ENCODE assay signal across 15 cellular contexts in genomic region chr2:28568533-28568932, GRCh38.
A peak's percentile ranks its signal among the peaks of the same experiment; 100 is the strongest.
DNase-seq lines count a peak whose midpoint lies in the region; ATAC-seq, FAIRE-seq and TF ChIP-seq lines count a peak whose summit lies in the region.
"Had no signal": no experiment of that assay in that cellular context is flagged by ENCODE, and none has a peak within 500 bp of the region (broad histone marks: within the 10 kb centered on the region; RNA-seq: fewer than 3 reads in every experiment).

No MANE protein-coding gene starts in this region.

- H3K4me3 ChIP-seq in A549 (no peak overlapping the region), RWPE2 (ENCODE audit: severe bottlenecking) (no peak overlapping the region)

- CTCF ChIA-PET in A549 (lab: Yijun Ruan, JAX): interaction anchor here (0.5 to 6.4 kb wide), 13 partner anchors 10 to 865 kb away, joined by 3 to 167 read pairs (median 17); partner anchors contain the start of gene PPP1CB
- CTCF ChIA-PET in CD4-positive, alpha-beta T cell (lab: Charles Lee): interaction anchor here (1.0 to 2.6 kb wide), 2 partner anchors 187 to 885 kb away, joined by 3 to 32 read pairs; no protein-coding TSS in a partner anchor
- CTCF ChIA-PET in activated CD8-positive, alpha-beta memory T cell treated with anti-CD3 and anti-CD28 coated beads, Interleukin-2, amount 10 ng/mL, durations not matched to agents 7 days and 5 days (lab: Charles Lee): interaction anchor here (1.0 to 4.9 kb wide), 6 partner anchors 11 to 302 kb away, joined by 3 to 43 read pairs (median 10); partner anchors contain the start of gene TRMT61B

- ATAC-seq in A549 (no peak), RWPE2 (ENCODE audit: low read depth) (peak; percentile 29), HG02973 (IDR thresholded peaks at IDR 0.05; ENCODE audit: unreplicated experiment) (no peak)
- no peak for ATAC-seq in CD4-positive, alpha-beta T cell (ENCODE audit: poor library complexity)
- no peak for ATAC-seq in activated CD8-positive, alpha-beta memory T cell treated with anti-CD3 and anti-CD28 coated beads, Interleukin-2, amount 10 ng/mL, durations not matched to agents 7 days and 5 days

- WGBS in A549 (ENCODE audit: missing lambda C conversion rate): 41% methylated on average over 5 of the region's 5 CpGs

- no peak for TF ChIP-seq RAD21 in A549 (conservative IDR thresholded peaks at IDR 0.05 in 1 of 2, IDR thresholded peaks at IDR 0.05 in 1 of 2)

- TF ChIP-seq CTCF in A549 (IDR thresholded peaks at IDR 0.05) (no peak), RWPE2 (IDR thresholded peaks at IDR 0.05; ENCODE audit: poor library complexity, severe bottlenecking) (no peak)
- no peak for TF ChIP-seq CTCF in CD4-positive, alpha-beta T cell (IDR thresholded peaks at IDR 0.05)

- intact Hi-C loops in CD4-positive, alpha-beta T cell (cut with DNase I, micrococcal nuclease): loop anchor here (5.0 to 10.0 kb wide), 9 partner anchors 244 to 629 kb away; partner anchors contain the start of genes WDR43 (in 2 of the 2) and SPDYA (in 1 of the 2)

- no peaks in the 10 kb centered on the region for H3K27me3 Mint-ChIP-seq in CD4-positive, alpha-beta T cell
- H3K27me3 Mint-ChIP-seq in activated CD8-positive, alpha-beta memory T cell treated with anti-CD3 and anti-CD28 coated beads, Interleukin-2, amount 10 ng/mL, durations not matched to agents 7 days and 5 days: peaks cover 18% of the 10 kb centered on the region

- DNase-seq in A549 (ENCODE audit: low read depth in 1 of 2, low spot score in 1 of 2) (no peak), RWPE2 (ENCODE audit: low spot score) (no peak), iris pigment epithelial cell (ENCODE audit: low read depth) (peak; percentile 39), D341Med (ENCODE audit: low spot score) (no peak), DMS153 treated with DMSO at 0.1 percent for 48 hours (lab: John Stamatoyannopoulos, UW; ENCODE audit: unreplicated experiment) (no peak)
- no peak for DNase-seq in CD4-positive, alpha-beta T cell
- DNase-seq in activated CD8-positive, alpha-beta memory T cell treated with anti-CD3 and anti-CD28 coated beads, Interleukin-2, amount 10 ng/mL, durations not matched to agents 7 days and 5 days: no peak
- DNase-seq: GOT3, NCI-H1436, NCI-H2029, NCI-H524 treated with DMSO at 0.1 percent for 48 hours had no signal

- FAIRE-seq in A549 (lab: Jason Lieb, UNC): no peak
- FAIRE-seq: GM12892 had no signal

- H3K4me2 ChIP-seq in A549: peak overlapping the region; percentile 25

- peak overlapping the region; percentile 80 for H3K4me3 Mint-ChIP-seq in CD4-positive, alpha-beta T cell
- H3K4me3 Mint-ChIP-seq in activated CD8-positive, alpha-beta memory T cell treated with anti-CD3 and anti-CD28 coated beads, Interleukin-2, amount 10 ng/mL, durations not matched to agents 7 days and 5 days: no peak overlapping the region

- H3K27ac ChIP-seq in A549 (peak overlapping the region; percentile 33 to 77; a peak in 5 of 6 replicates), RWPE2 (ENCODE audit: poor library complexity, severe bottlenecking) (peak overlapping the region; percentile 88)
- no peak overlapping the region for H3K27ac ChIP-seq in CD4-positive, alpha-beta T cell (ENCODE audit: low read depth, low read length)

- H3K36me3 ChIP-seq in RWPE2 (ENCODE audit: low read depth): no peaks in the 10 kb centered on the region

- H3K36me3 Mint-ChIP-seq in CD4-positive, alpha-beta T cell (ENCODE audit: low read depth): no peaks in the 10 kb centered on the region
- peaks cover 7% of the 10 kb centered on the region for H3K36me3 Mint-ChIP-seq in activated CD8-positive, alpha-beta memory T cell treated with anti-CD3 and anti-CD28 coated beads, Interleukin-2, amount 10 ng/mL, durations not matched to agents 7 days and 5 days

- H3K27me3 ChIP-seq in CD4-positive, alpha-beta T cell (ENCODE audit: control insufficient read depth, insufficient read depth, low read length): no peaks in the 10 kb centered on the region
- H3K27me3 ChIP-seq in RWPE2 (ENCODE audit: insufficient read depth, poor library complexity, severe bottlenecking): no peaks in the 10 kb centered on the region

- H3K9me3 Mint-ChIP-seq in CD4-positive, alpha-beta T cell: no peaks in the 10 kb centered on the region
- H3K9me3 Mint-ChIP-seq in activated CD8-positive, alpha-beta memory T cell treated with anti-CD3 and anti-CD28 coated beads, Interleukin-2, amount 10 ng/mL, durations not matched to agents 7 days and 5 days (ENCODE audit: low read depth): peaks cover 8% of the 10 kb centered on the region

- H3K4me1 ChIP-seq in A549 (peaks cover 22% of the 10 kb centered on the region), RWPE2 (ENCODE audit: insufficient read depth, poor library complexity, severe bottlenecking) (peaks cover 24% of the 10 kb centered on the region)

- TF ChIP-seq EP300 in A549 (IDR thresholded peaks at IDR 0.05): no peak

- POLR2A ChIA-PET in A549 (lab: Yijun Ruan, JAX): interaction anchor here (0.9 to 1.1 kb wide), 2 partner anchors 40 to 183 kb away, joined by 3 read pairs; partner anchors contain the start of gene PPP1CB
- POLR2A ChIA-PET in CD4-positive, alpha-beta T cell (lab: Charles Lee): interaction anchor here (1.0 kb wide), 2 partner anchors 26 to 183 kb away, joined by 3 to 6 read pairs; partner anchors contain the start of gene PPP1CB

- H3K4me1 Mint-ChIP-seq in CD4-positive, alpha-beta T cell (ENCODE audit: low read depth): peaks cover 20% of the 10 kb centered on the region
- H3K4me1 Mint-ChIP-seq in activated CD8-positive, alpha-beta memory T cell treated with anti-CD3 and anti-CD28 coated beads, Interleukin-2, amount 10 ng/mL, durations not matched to agents 7 days and 5 days: peaks cover 19% of the 10 kb centered on the region

- H3K9me3 ChIP-seq in A549 (peaks cover 28% of the 10 kb centered on the region; the same call in 2 of the 3 replicates), RWPE2 (ENCODE audit: severe bottlenecking) (no peaks in the 10 kb centered on the region)
- no peaks in the 10 kb centered on the region for H3K9me3 ChIP-seq in CD4-positive, alpha-beta T cell (ENCODE audit: control insufficient read depth, low read length)

- no peak overlapping the region for H3K27ac Mint-ChIP-seq in CD4-positive, alpha-beta T cell
- H3K27ac Mint-ChIP-seq in activated CD8-positive, alpha-beta memory T cell treated with anti-CD3 and anti-CD28 coated beads, Interleukin-2, amount 10 ng/mL, durations not matched to agents 7 days and 5 days: no peak overlapping the region
- H3K27ac Mint-ChIP-seq: IgD-negative memory B cell; T-helper 1 cell treated with Interleukin-12 subunit alpha and Interleukin-12 subunit beta and Interleukin-4 antibody, amounts not matched to agents 30 μg/mL and 1 μg/mL, for 36 hours had no signal

- no peak for TF ChIP-seq POLR2A in A549 (IDR thresholded peaks at IDR 0.05; ENCODE audit: low read length)

TF ChIP-seq in A549, 52 proteins besides CTCF, POLR2A, EP300 and RAD21:
- 0 out of 2 replicates have a peak, but pooled peaks have one; percentile 22 for TF ChIP-seq MAX (IDR thresholded peaks at IDR 0.05)
- no peak for TF ChIP-seq FOSL2 (IDR thresholded peaks at IDR 0.05)
- peak; percentile 44; the same call in 1 of the 2 replicates for TF ChIP-seq FOSL2 (CRISPR knock-in tag; IDR thresholded peaks at IDR 0.05)
- TF ChIP-seq NFE2L2 (conservative IDR thresholded peaks at IDR 0.05; ENCODE audit: low read length): no peak
- no peak for TF ChIP-seq RNF2 (IDR thresholded peaks at IDR 0.05; ENCODE audit: borderline replicate concordance, low read depth)
- no peak for TF ChIP-seq ZNF302 (CRISPR knock-in tag; IDR thresholded peaks at IDR 0.05)
- 0 out of 2 replicates have a peak, but pooled peaks have one; percentile 23 for TF ChIP-seq JUNB (IDR thresholded peaks at IDR 0.05)
- no peak for TF ChIP-seq ZSCAN20 (CRISPR knock-in tag; IDR thresholded peaks at IDR 0.05)
